8 cellular contexts compared by ENCODE assay signal in the genomic region with DNA sequence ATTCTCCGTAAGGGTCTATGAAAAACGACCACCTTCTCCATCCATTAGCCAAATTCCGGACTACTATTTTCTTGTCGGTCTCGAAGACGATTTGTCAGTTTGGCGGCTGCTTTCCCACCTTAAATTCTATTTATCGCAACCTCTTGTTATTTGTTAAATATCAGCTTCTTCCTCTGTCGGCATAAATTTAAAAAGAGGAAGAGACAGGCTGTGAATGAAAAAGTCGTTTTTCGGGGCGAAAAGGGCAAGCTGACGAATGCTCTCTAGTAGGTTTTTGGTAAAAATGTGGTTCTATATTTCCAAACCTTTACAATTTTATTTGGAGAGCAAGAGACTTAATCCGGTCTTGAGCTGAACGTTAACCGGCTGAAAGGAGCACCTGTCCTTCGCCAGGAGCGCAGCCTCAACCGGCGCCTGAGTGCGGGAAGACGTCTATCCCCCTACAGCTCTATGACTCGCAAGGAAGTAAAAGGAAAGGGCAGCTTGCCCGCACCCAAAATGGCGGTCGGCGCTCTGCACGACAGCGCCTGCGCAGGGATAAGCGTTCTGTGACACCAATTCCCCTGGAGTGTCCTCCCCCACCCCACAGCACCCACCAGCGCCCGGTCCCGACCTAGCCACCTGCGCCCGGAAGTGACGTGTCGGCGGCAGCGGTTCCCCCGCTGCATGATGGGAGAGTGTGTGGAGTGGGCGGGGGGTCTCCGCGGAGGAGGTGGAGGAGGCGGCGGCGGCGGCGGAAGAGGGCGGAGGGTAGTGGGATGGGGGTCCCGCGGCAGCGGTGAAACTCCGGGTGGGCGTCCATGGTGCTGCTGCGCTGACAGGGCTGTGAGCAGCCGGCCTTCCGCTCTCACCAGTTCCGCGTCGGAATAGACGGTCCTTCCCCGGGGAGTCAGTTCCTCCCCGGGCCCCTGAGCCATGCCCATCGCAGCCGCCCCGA. TPM values are rescaled to one million over a fixed set of nuclear protein-coding genes. Genes with fewer than 3 reads are reported as not detected.
DNase-seq lines count a peak whose midpoint lies in the region; ATAC-seq and TF ChIP-seq lines count a peak whose summit lies in the region.

TSS of gene AFTPH (plus strand) at position 662 of the 937 bp plus-strand sequence. CDS start 27,147 bp downstream, outside the sequence.

- H3F3A ChIP-seq in PC-9 (ENCODE audit: insufficient read depth, low read depth) = peaks cover 7% of the 10 kb centered on the region

- intact Hi-C loops in PC-9 (cut with micrococcal nuclease; ENCODE audit: unreplicated experiment) = loop anchor here (1.0 to 10.0 kb wide), 7 partner anchors 39 to 908 kb away; partner anchors contain the start of gene SPRED2

- peak within 1 kb of the TSS; percentile 92 for H2AFZ ChIP-seq in PC-9

- no peaks in the 10 kb centered on the region for H3K36me3 ChIP-seq in PC-9 (ENCODE audit: low read depth)
- H3K36me3 ChIP-seq in mucosa of rectum (ENCODE audit: control insufficient read depth in 2 of 2, insufficient read depth in 2 of 2, low read length in 2 of 2) = no peaks in the 10 kb centered on the region

- H3K9me3 ChIP-seq in PC-9 (ENCODE audit: insufficient read depth, low read depth) (no peaks in the 10 kb centered on the region), mucosa of rectum (ENCODE audit: control insufficient read depth in 2 of 2, low read length in 2 of 2) (no peaks in the 10 kb centered on the region)

- H3K4me1 ChIP-seq in PC-9 (replicated peaks; ENCODE audit: insufficient read depth) = peaks cover 18% of the 10 kb centered on the region
- H3K4me1 ChIP-seq in mucosa of rectum (ENCODE audit: control insufficient read depth in 2 of 2, insufficient read depth in 2 of 2, low read length in 2 of 2) = peaks cover 10 to 23% of the 10 kb centered on the region in 2 donors

- DNase-seq in DMS114 treated with DMSO at 0.1 percent for 48 hours (lab: John Stamatoyannopoulos, UW; ENCODE audit: unreplicated experiment) (peak; percentile 94), PC-9 (peak; percentile 98 to 99), epithelial cell of proximal tubule (ENCODE audit: low read depth) (peak; percentile 76)
- DNase-seq in Jurkat, Clone E6-1 (ENCODE audit: low read depth, low spot score) = peak; percentile 98
- peak; percentile 98 for DNase-seq in activated T-cell treated with anti-CD3 and anti-CD28 coated beads, Interleukin-2, amount 50 U/mL, for 1 hour
- DNase-seq in stimulated activated CD8-positive, alpha-beta memory T cell treated with anti-CD3 and anti-CD28 coated beads, Interleukin-4, amount 100 ng/mL, for 48 hours = peak; percentile 99

- H3K79me2 ChIP-seq in PC-9 (ENCODE audit: low read depth) = peaks cover 46% of the 10 kb centered on the region

- no peak for TF ChIP-seq CTCF in PC-9 (conservative IDR thresholded peaks at IDR 0.05)
- TF ChIP-seq CTCF in epithelial cell of proximal tubule (conservative IDR thresholded peaks at IDR 0.05; ENCODE audit: low read depth, low read length) = no peak

- H3K27ac ChIP-seq in PC-9 (peak within 1 kb of the TSS; percentile 72), mucosa of rectum (ENCODE audit: low read depth in 2 of 2, low read length in 2 of 2) (peak within 1 kb of the TSS; percentile 97 to 98)

- no peaks in the 10 kb centered on the region for H3K27me3 ChIP-seq in PC-9 (ENCODE audit: insufficient read depth, low read depth)
- no peaks in the 10 kb centered on the region for H3K27me3 ChIP-seq in mucosa of rectum (ENCODE audit: control insufficient read depth in 2 of 2, insufficient read depth in 2 of 2, low read length in 2 of 2)

- CTCF ChIA-PET in PC-9 (lab: Charles Lee) = interaction anchor here (0.6 to 2.2 kb wide), 8 partner anchors 33 to 389 kb away, joined by 3 to 9 read pairs (median 4); no protein-coding TSS in a partner anchor

- peak; percentile 77 for ATAC-seq in GM21576 (IDR thresholded peaks at IDR 0.05; ENCODE audit: unreplicated experiment)

- no peaks in the 10 kb centered on the region for H3K9me2 ChIP-seq in PC-9 (ENCODE audit: insufficient read depth)

- peaks cover 10% of the 10 kb centered on the region; the same call in 1 of the 2 replicates for H4K20me1 ChIP-seq in PC-9 (ENCODE audit: insufficient read depth)

- H3K4me3 ChIP-seq in Jurkat, Clone E6-1 (ENCODE audit: low read length) = peak within 1 kb of the TSS; percentile 80
- H3K4me3 ChIP-seq in PC-9 (peak within 1 kb of the TSS; percentile 67), epithelial cell of proximal tubule (ENCODE audit: low read depth, low read length) (peak within 1 kb of the TSS; percentile 95), mucosa of rectum (ENCODE audit: low read length in 2 of 2) (peak within 1 kb of the TSS; percentile 97 to 98)

- TSS peak; percentile 94 for BruUV-seq in PC-9 (replicated peaks; lab: Mats Ljungman, UMichigan)

- H3K9ac ChIP-seq in mucosa of rectum (ENCODE audit: low read depth in 1 of 2, low read length in 2 of 2) = peak within 1 kb of the TSS; percentile 92 to 96

- POLR2A ChIA-PET in PC-9 (lab: Charles Lee; ENCODE audit: unreplicated experiment) = interaction anchor here (0.5 to 0.9 kb wide), 6 partner anchors 130 to 1090 kb away, joined by 3 to 8 read pairs (median 4); partner anchors contain the start of gene SERTAD2

- peak within 1 kb of the TSS; percentile 89 for H3K4me2 ChIP-seq in PC-9

RNA-seq across cellular contexts. Expression of gene AFTPH, which starts in this region (rescaled TPM):
- 19.7 TPM for polyA plus RNA-seq in Jurkat, Clone E6-1 (2012; ENCODE audit: insufficient read depth, insufficient read length)
- total RNA-seq in PC-9 (2021) = 34.4 and 40.5 TPM in 2 replicates
- 12.1 and 14.1 TPM in 2 replicates for total RNA-seq in epithelial cell of proximal tubule

Comparison
In these comparisons a context has a peak if more than half of its experiments do, and no peak if none do; other contexts are left out.
1. Peak in every context shown above with its lines: DNase-seq, ATAC-seq, H3K4me3 ChIP-seq and H3K27ac ChIP-seq.